ENCODE assay signal across 29 cellular contexts in genomic region chr18:35691625-35692024, GRCh38.
"Had no signal": no experiment of that assay in that cellular context is flagged by ENCODE, and none has a peak within 500 bp of the region (broad histone marks: within the 10 kb centered on the region; RNA-seq: fewer than 3 reads in every experiment).

No MANE protein-coding gene starts in this region.

- FAIRE-seq: endometrium, endothelial cell of umbilical vein had no signal

- ATAC-seq: activated CD4-positive, alpha-beta T cell treated with anti-CD3 and anti-CD28 coated beads for 36 hours; activated naive CD4-positive, alpha-beta T cell treated with anti-CD3 and anti-CD28 coated beads, Interleukin-2, amount 50 U/mL, for 72 hours; activated T-cell treated with anti-CD3 and anti-CD28 coated beads, Interleukin-2, amount 50 U/mL, for 72 hours; gastroesophageal sphincter; heart right ventricle had no signal

- H3K4me1 ChIP-seq: ascending aorta, colonic mucosa had no signal

- H3K36me3 ChIP-seq: breast epithelium, colonic mucosa had no signal

- H3K27me3 ChIP-seq: ascending aorta, breast epithelium, cardiac muscle cell, colonic mucosa, esophagus squamous epithelium, gastroesophageal sphincter, heart right ventricle had no signal

- H3K9me3 ChIP-seq: ascending aorta, breast epithelium, colonic mucosa, esophagus squamous epithelium, gastroesophageal sphincter, heart right ventricle had no signal

- H3K4me3 ChIP-seq: ascending aorta, breast epithelium, cardiac muscle cell, colonic mucosa, esophagus squamous epithelium, gastroesophageal sphincter, heart right ventricle had no signal

- DNase-seq: activated CD4-positive, alpha-beta memory T cell treated with anti-CD3 and anti-CD28 coated beads, Interleukin-2, amount 10 ng/mL, durations not matched to agents 7 days and 5 days; activated CD4-positive, alpha-beta T cell treated with anti-CD3 and anti-CD28 coated beads for 36 hours; activated CD4-positive, alpha-beta T cell treated with anti-CD3 and anti-CD28 coated beads, Interleukin-2, amount 10 ng/mL, durations not matched to agents 24 days and 14 days; activated CD4-positive, CD25-positive, alpha-beta regulatory T cell; activated CD4-positive, CD25-positive, alpha-beta regulatory T cell treated with anti-CD3 and anti-CD28 coated beads, Interleukin-2, amount 50 U/mL, for 72 hours; activated CD8-positive, alpha-beta memory T cell treated with anti-CD3 and anti-CD28 coated beads, Interleukin-2, amount 50 U/mL, for 48 hours; activated gamma-delta T cell; activated naive CD4-positive, alpha-beta T cell; activated naive CD4-positive, alpha-beta T cell treated with anti-CD3 and anti-CD28 coated beads, Interleukin-2, amount 10 ng/mL, durations not matched to agents 7 days and 5 days; activated naive CD8-positive, alpha-beta T cell treated with anti-CD3 and anti-CD28 coated beads, Interleukin-2, amount 10 ng/mL, durations not matched to agents 7 days and 5 days; activated T-cell treated with anti-CD3 and anti-CD28 coated beads for 4 hours; activated T-cell treated with anti-CD3 and anti-CD28 coated beads, Interleukin-2, amount 50 U/mL, for 24 hours; activated T-cell treated with anti-CD3 and anti-CD28 coated beads, Interleukin-2, amount 50 U/mL, for 72 hours; central memory CD4-positive, alpha-beta T cell; cerebellar nuclear complex; colonic mucosa; effector CD8-positive, alpha-beta T cell; esophagus squamous epithelium; foreskin melanocyte; heart right ventricle; T-helper 2 cell had no signal

- H3K27ac ChIP-seq: ascending aorta, cardiac muscle cell, colonic mucosa, epithelial cell of prostate, esophagus squamous epithelium, gastroesophageal sphincter, heart right ventricle had no signal
